Comparison of ENCODE assay signal across 1 cellular context in the genomic region with DNA sequence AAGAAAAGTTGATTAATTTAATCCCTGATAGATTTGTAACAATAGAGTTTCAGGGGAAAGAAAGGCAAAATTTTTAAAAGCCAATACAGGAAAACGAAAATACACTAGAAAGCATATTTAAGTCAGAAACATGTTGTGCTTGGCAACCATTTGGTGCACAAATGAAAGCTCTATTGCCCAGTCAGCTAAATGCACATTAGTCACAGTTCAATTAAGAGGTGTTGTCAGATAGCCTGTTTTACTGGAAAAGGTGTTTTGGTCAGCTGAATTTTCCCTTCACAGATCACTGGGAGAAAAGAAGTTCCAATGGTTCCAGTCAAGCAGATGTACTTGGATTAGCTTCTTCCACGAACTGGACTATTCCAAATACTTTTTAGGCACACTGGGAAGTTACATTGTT.
TF ChIP-seq lines count a peak whose summit lies in the region.

No MANE protein-coding gene starts in this region.

TF ChIP-seq in HepG2, 621 proteins besides CTCF, POLR2A, EP300 and RAD21:
- no peak for TF ChIP-seq CENPT (CRISPR knock-in tag; IDR thresholded peaks at IDR 0.05; ENCODE audit: low read depth)
- TF ChIP-seq DR1 (CRISPR knock-in tag; IDR thresholded peaks at IDR 0.05): no peak
- peak; percentile 52; the same call in 1 of the 2 replicates for TF ChIP-seq MAFF (IDR thresholded peaks at IDR 0.05; ENCODE audit: low read depth, low read length)
- TF ChIP-seq MAFK (conservative IDR thresholded peaks at IDR 0.05 in 1 of 2, IDR thresholded peaks at IDR 0.05 in 1 of 2; ENCODE audit: low read length in 2 of 2): peak; percentile 25 to 55; a peak in 3 of 4 replicates
